Comparison of ENCODE assay signal across 13 cellular contexts in genomic region chr2:39476524-39476923, GRCh38.
DNase-seq lines count a peak whose midpoint lies in the region; ATAC-seq and TF ChIP-seq lines count a peak whose summit lies in the region.
"Had no signal": no experiment of that assay in that cellular context is flagged by ENCODE, and none has a peak within 500 bp of the region (broad histone marks: within the 10 kb centered on the region; RNA-seq: fewer than 3 reads in every experiment).

No MANE protein-coding gene starts in this region.

- TF ChIP-seq POLR2A in erythroblast (IDR thresholded peaks at IDR 0.05; ENCODE audit: low read length): no peak

- no peaks in the 10 kb centered on the region for H3K9me3 ChIP-seq in effector memory CD4-positive, alpha-beta T cell (ENCODE audit: control insufficient read depth, low read length)

- DNase-seq in globus pallidus (ENCODE audit: low spot score) (peak; percentile 26), nucleus accumbens (lab: John Stamatoyannopoulos, UW) (no peak), T-helper 2 cell (no peak), erythroblast (lab: John Stamatoyannopoulos, UW) (no peak)
- no peak for DNase-seq in effector memory CD4-positive, alpha-beta T cell
- DNase-seq: activated CD4-positive, alpha-beta T cell treated with anti-CD3 and anti-CD28 coated beads, Interleukin-2, amount 10 ng/mL, durations not matched to agents 24 days and 14 days; DND-41; mammary epithelial cell; NCI-H69; small intestine had no signal

- no peaks in the 10 kb centered on the region for H3K27me3 ChIP-seq in effector memory CD4-positive, alpha-beta T cell (replicated peaks; ENCODE audit: control insufficient read depth, insufficient read depth, low read length, poor library complexity, severe bottlenecking)

- H3K27ac ChIP-seq in effector memory CD4-positive, alpha-beta T cell (ENCODE audit: insufficient read depth, low read length, poor library complexity, severe bottlenecking): no peak overlapping the region

- ATAC-seq in GM18519 (IDR thresholded peaks at IDR 0.05; ENCODE audit: low FRiP score, unreplicated experiment) (peak; percentile 93), GM21576 (IDR thresholded peaks at IDR 0.05; ENCODE audit: unreplicated experiment) (peak; percentile 93), HG03342 (IDR thresholded peaks at IDR 0.05; ENCODE audit: unreplicated experiment) (peak; percentile 97)

- no peaks in the 10 kb centered on the region for H3K36me3 ChIP-seq in effector memory CD4-positive, alpha-beta T cell (ENCODE audit: control insufficient read depth, insufficient read depth, low read length)

- no peak overlapping the region for H3K4me3 ChIP-seq in effector memory CD4-positive, alpha-beta T cell (ENCODE audit: insufficient read depth, low read depth, low read length, poor library complexity, severe bottlenecking)

- no peaks in the 10 kb centered on the region for H3K4me1 ChIP-seq in effector memory CD4-positive, alpha-beta T cell (ENCODE audit: control insufficient read depth, insufficient read depth, low read length, poor library complexity, severe bottlenecking)
